Comparison of ENCODE assay signal across 16 cellular contexts in the genomic region with DNA sequence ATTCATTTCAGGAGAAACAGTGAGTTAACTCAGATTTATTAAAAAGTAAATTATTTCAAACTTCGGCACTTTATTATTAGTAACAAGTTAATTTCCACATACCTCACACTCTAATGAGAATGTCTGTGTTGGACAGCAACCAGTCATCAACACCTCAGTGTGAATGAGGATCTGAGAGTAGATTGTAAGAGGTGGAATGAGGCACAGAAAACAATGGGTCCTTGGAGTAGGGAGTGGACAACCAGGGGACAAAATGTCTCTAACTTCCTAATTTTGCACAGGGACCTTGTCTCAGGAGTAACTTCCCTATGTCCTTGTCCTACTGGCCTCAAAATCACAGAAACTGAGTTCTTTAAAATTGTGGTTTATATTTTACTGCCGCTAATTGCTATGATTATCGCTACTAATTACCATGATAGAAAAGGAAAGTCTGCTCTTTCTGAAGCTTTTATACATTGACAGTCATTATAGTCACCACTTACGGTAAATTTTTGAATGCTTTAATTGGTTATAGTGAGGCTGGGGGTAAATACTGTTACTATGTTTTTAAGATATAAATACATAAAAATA.
"Had no signal": no experiment of that assay in that cellular context is flagged by ENCODE, and none has a peak within 500 bp of the region (broad histone marks: within the 10 kb centered on the region; RNA-seq: fewer than 3 reads in every experiment).

No MANE protein-coding gene starts in this region.

- H3K4me3 ChIP-seq: colonic mucosa, neural progenitor cell, thyroid gland, uterus had no signal

- H2AFZ ChIP-seq: neural progenitor cell had no signal

- H3K4me2 ChIP-seq: neural progenitor cell had no signal

- H3K4me1 ChIP-seq: colonic mucosa, neural progenitor cell, thyroid gland, uterus had no signal

- H3K27ac ChIP-seq: colonic mucosa, neural progenitor cell, thyroid gland, uterus had no signal

- H3K36me3 ChIP-seq: colonic mucosa, neural progenitor cell, thyroid gland, uterus had no signal

- H3K27me3 ChIP-seq: colonic mucosa, neural progenitor cell, thyroid gland, uterus had no signal

- H3K9me3 Mint-ChIP-seq: activated B cell treated with CpG ODN at 0.5 μM for 24 hours; activated CD4-positive, alpha-beta T cell treated with anti-CD3 and anti-CD28 coated beads, Interleukin-2, amount 10 ng/mL, durations not matched to agents 24 days and 14 days; activated naive CD8-positive, alpha-beta T cell treated with anti-CD3 and anti-CD28 coated beads, Interleukin-2, amount 10 ng/mL, durations not matched to agents 7 days and 5 days; naive B cell; neural progenitor cell; stimulated activated memory B cell treated with anti-CD40 and anti-IgM and Interleukin-4, amounts not matched to agents 10 μg/mL and 1 μg/mL and 100 μg/mL, for 72 hours had no signal

- ATAC-seq: left lobe of liver; stimulated activated memory B cell treated with anti-CD40 and anti-IgM and Interleukin-4, amounts not matched to agents 10 μg/mL and 1 μg/mL and 100 μg/mL, for 72 hours had no signal

- H3K9me3 ChIP-seq: colonic mucosa, thyroid gland, uterus had no signal

- H3K36me3 Mint-ChIP-seq: activated naive CD8-positive, alpha-beta T cell treated with anti-CD3 and anti-CD28 coated beads, Interleukin-2, amount 10 ng/mL, durations not matched to agents 7 days and 5 days; brain; naive B cell; neural progenitor cell; stimulated activated memory B cell treated with anti-CD40 and anti-IgM and Interleukin-4, amounts not matched to agents 10 μg/mL and 1 μg/mL and 100 μg/mL, for 72 hours had no signal

- H3K27ac Mint-ChIP-seq: activated B cell treated with CpG ODN at 0.5 μM for 24 hours; activated CD4-positive, alpha-beta T cell treated with anti-CD3 and anti-CD28 coated beads, Interleukin-2, amount 10 ng/mL, durations not matched to agents 24 days and 14 days; activated naive CD8-positive, alpha-beta T cell treated with anti-CD3 and anti-CD28 coated beads, Interleukin-2, amount 10 ng/mL, durations not matched to agents 7 days and 5 days; brain; naive B cell; neural progenitor cell; stimulated activated memory B cell treated with anti-CD40 and anti-IgM and Interleukin-4, amounts not matched to agents 10 μg/mL and 1 μg/mL and 100 μg/mL, for 72 hours had no signal

- DNase-seq: activated B cell treated with CpG ODN at 0.5 μM for 24 hours; activated CD4-positive, alpha-beta T cell treated with anti-CD3 and anti-CD28 coated beads, Interleukin-2, amount 10 ng/mL, durations not matched to agents 24 days and 14 days; activated CD8-positive, alpha-beta memory T cell treated with anti-CD3 and anti-CD28 coated beads, Interleukin-2, amount 50 U/mL, for 48 hours; activated gamma-delta T cell treated with Interleukin-2 at 50 U/mL for 16 hours; activated naive CD8-positive, alpha-beta T cell treated with anti-CD3 and anti-CD28 coated beads, Interleukin-2, amount 10 ng/mL, durations not matched to agents 7 days and 5 days; central memory CD4-positive, alpha-beta T cell; colonic mucosa; hippocampal formation; naive B cell; stimulated activated CD4-positive, alpha-beta T cell treated with anti-CD3 and anti-CD28 coated beads, Interleukin-12 subunit alpha, Interleukin-12 subunit beta, amount 100 ng/mL, for 4 hours; thyroid gland; uterus had no signal

- H3K27me3 Mint-ChIP-seq: activated B cell treated with CpG ODN at 0.5 μM for 24 hours; activated CD4-positive, alpha-beta T cell treated with anti-CD3 and anti-CD28 coated beads, Interleukin-2, amount 10 ng/mL, durations not matched to agents 24 days and 14 days; naive B cell; stimulated activated memory B cell treated with anti-CD40 and anti-IgM and Interleukin-4, amounts not matched to agents 10 μg/mL and 1 μg/mL and 100 μg/mL, for 72 hours had no signal

- H3K4me3 Mint-ChIP-seq: activated B cell treated with CpG ODN at 0.5 μM for 24 hours; activated CD4-positive, alpha-beta T cell treated with anti-CD3 and anti-CD28 coated beads, Interleukin-2, amount 10 ng/mL, durations not matched to agents 24 days and 14 days; activated naive CD8-positive, alpha-beta T cell treated with anti-CD3 and anti-CD28 coated beads, Interleukin-2, amount 10 ng/mL, durations not matched to agents 7 days and 5 days; brain; naive B cell; neural progenitor cell; stimulated activated memory B cell treated with anti-CD40 and anti-IgM and Interleukin-4, amounts not matched to agents 10 μg/mL and 1 μg/mL and 100 μg/mL, for 72 hours had no signal

- H3K9ac ChIP-seq: neural progenitor cell had no signal
